Comparison of ENCODE assay signal across 8 cellular contexts in genomic region chr7:73342645-73343044, GRCh38. TPM values are rescaled to one million over a fixed set of nuclear protein-coding genes. Genes with fewer than 3 reads are reported as not detected.
DNase-seq lines count a peak whose midpoint lies in the region; ATAC-seq and TF ChIP-seq lines count a peak whose summit lies in the region.

No MANE protein-coding gene starts in this region.

- no peaks in the 10 kb centered on the region for H3K9me3 Mint-ChIP-seq in neural progenitor cell

- TF ChIP-seq CTCF in BE2C (IDR thresholded peaks at IDR 0.05; ENCODE audit: low read depth, low read length) (peak; percentile 67), epithelial cell of proximal tubule (conservative IDR thresholded peaks at IDR 0.05; ENCODE audit: low read depth, low read length) (peak; percentile 70), neural progenitor cell (IDR thresholded peaks at IDR 0.05) (peak; percentile 68)

- H3K27me3 ChIP-seq in BE2C: no peaks in the 10 kb centered on the region
- H3K27me3 ChIP-seq in neural progenitor cell: no peaks in the 10 kb centered on the region

- H3F3A ChIP-seq in neural progenitor cell (ENCODE audit: low read depth): no peaks in the 10 kb centered on the region

- peak; percentile 35 for DNase-seq in BE2C
- DNase-seq in NCI-H2107 treated with DMSO at 0.1 percent for 48 hours (lab: John Stamatoyannopoulos, UW; ENCODE audit: unreplicated experiment): peak; percentile 60
- no peak for DNase-seq in epithelial cell of proximal tubule (ENCODE audit: low read depth)
- peak; percentile 71 for DNase-seq in neural progenitor cell (ENCODE audit: low spot score)
- DNase-seq in activated CD4-positive, CD25-positive, alpha-beta regulatory T cell (lab: John Stamatoyannopoulos, UW): no peak
- DNase-seq in effector CD8-positive, alpha-beta T cell (lab: John Stamatoyannopoulos, UW): no peak
- DNase-seq in SKM-1 treated with dmso at 0.1 percent for 144 hours (lab: John Stamatoyannopoulos, UW; ENCODE audit: unreplicated experiment): no peak

- peaks cover 10% of the 10 kb centered on the region for H3K27me3 Mint-ChIP-seq in neural progenitor cell (ENCODE audit: insufficient read depth, low read depth)

- ATAC-seq in GM21360 (IDR thresholded peaks at IDR 0.05; ENCODE audit: unreplicated experiment): no peak

- H3K9ac ChIP-seq in neural progenitor cell: no peak overlapping the region

- H4K20me1 ChIP-seq in neural progenitor cell (ENCODE audit: low read depth): no peaks in the 10 kb centered on the region

- H3K27ac ChIP-seq in neural progenitor cell: no peak overlapping the region

- H3K9me3 ChIP-seq in BE2C (no peaks in the 10 kb centered on the region), neural progenitor cell (ENCODE audit: low read depth) (no peaks in the 10 kb centered on the region)

- no peak overlapping the region for H3K4me3 ChIP-seq in BE2C (ENCODE audit: low read depth, low read length)
- no peak overlapping the region for H3K4me3 ChIP-seq in epithelial cell of proximal tubule (ENCODE audit: low read depth, low read length)
- no peak overlapping the region for H3K4me3 ChIP-seq in neural progenitor cell

- H2AFZ ChIP-seq in neural progenitor cell (replicated peaks): peak overlapping the region; percentile 89

- H3K4me1 ChIP-seq in BE2C (no peaks in the 10 kb centered on the region), neural progenitor cell (peaks cover 14% of the 10 kb centered on the region)

- H3K36me3 ChIP-seq in BE2C (no peaks in the 10 kb centered on the region), neural progenitor cell (no peaks in the 10 kb centered on the region)

- no peaks in the 10 kb centered on the region for H3K79me2 ChIP-seq in neural progenitor cell (ENCODE audit: low read depth)

- H3K27ac Mint-ChIP-seq in neural progenitor cell: peak overlapping the region; percentile 14

- peak overlapping the region; percentile 4 for H3K4me3 Mint-ChIP-seq in neural progenitor cell

- H3K36me3 Mint-ChIP-seq in neural progenitor cell: no peaks in the 10 kb centered on the region

- no peak overlapping the region for H3K4me2 ChIP-seq in neural progenitor cell

- H3K4me1 Mint-ChIP-seq in neural progenitor cell: peaks cover 26% of the 10 kb centered on the region

RNA-seq across cellular contexts. Expression of gene FKBP6, which starts 14.7 kb away (rescaled TPM):
- not detected for polyA plus RNA-seq in BE2C (2012; ENCODE audit: insufficient read depth, insufficient read length, low read depth)
- not detected in 2 replicates for total RNA-seq in epithelial cell of proximal tubule
- not detected in 2 replicates for total RNA-seq in neural progenitor cell (ENCODE audit: low replicate concordance)

RNA-seq across cellular contexts. Expression of gene TRIM50, which starts 14.8 kb away (rescaled TPM):
- 0.26 TPM for polyA plus RNA-seq in BE2C (2012; ENCODE audit: insufficient read depth, insufficient read length, low read depth)
- not detected in 2 replicates for total RNA-seq in epithelial cell of proximal tubule
- not detected in 2 replicates for total RNA-seq in neural progenitor cell (ENCODE audit: low replicate concordance)

RNA-seq across cellular contexts. Expression of gene NSUN5, which starts 34.0 kb away (rescaled TPM):
- 106 TPM for polyA plus RNA-seq in BE2C (2012; ENCODE audit: insufficient read depth, insufficient read length, low read depth)
- total RNA-seq in epithelial cell of proximal tubule: 39.8 and 80.3 TPM in 2 replicates
- 23.3 and 48.6 TPM in 2 replicates for total RNA-seq in neural progenitor cell (ENCODE audit: low replicate concordance)

Comparison
In these comparisons a context has a peak if more than half of its experiments do, and no peak if none do; other contexts are left out.
1. DNase-seq: peak in BE2C (single experiment), NCI-H2107 treated with DMSO at 0.1 percent for 48 hours (single experiment) and neural progenitor cell (single experiment); none in epithelial cell of proximal tubule (single experiment), activated CD4-positive, CD25-positive, alpha-beta regulatory T cell (0 of 4), effector CD8-positive, alpha-beta T cell (single experiment) and SKM-1 treated with dmso at 0.1 percent for 144 hours (single experiment).
2. Peak in every context shown above with its lines, with median percentiles within 50 percentile points of each other: CTCF ChIP-seq.